In genomic region chr20:63955281-63955845, GRCh38 we compare ENCODE assay signal across 1 cellular context.
TF ChIP-seq lines count a peak whose summit lies in the region.

No MANE protein-coding gene starts in this region.

TF ChIP-seq in HCT116, 20 proteins besides CTCF, POLR2A, EP300 and RAD21 (continued from another document):
- TF ChIP-seq ATF3 (IDR thresholded peaks at IDR 0.05) (no peak), SIN3A (IDR thresholded peaks at IDR 0.05; ENCODE audit: low read depth) (no peak)
